Comparison of ENCODE assay signal across 17 cellular contexts in genomic region chr11:120651396-120651795, GRCh38.
DNase-seq lines count a peak whose midpoint lies in the region; ATAC-seq and TF ChIP-seq lines count a peak whose summit lies in the region.
"Had no signal": no experiment of that assay in that cellular context is flagged by ENCODE, and none has a peak within 500 bp of the region (broad histone marks: within the 10 kb centered on the region; RNA-seq: fewer than 3 reads in every experiment).

No MANE protein-coding gene starts in this region.

- H3K27me3 ChIP-seq in heart right ventricle: peaks cover 0 to 44% (median 1%) of the 10 kb centered on the region in 7 donors
- H3K27me3 ChIP-seq in aorta (ENCODE audit: control insufficient read depth in 1 of 2, insufficient read depth in 2 of 2, low read length in 1 of 2): no peaks in the 10 kb centered on the region
- H3K27me3 ChIP-seq: BLaER1 treated with 17β-estradiol and CSF1 and Interleukin-3, amounts not matched to agents 10 nM and 100 nM had no signal

- no peaks in the 10 kb centered on the region for H3K36me3 ChIP-seq in heart right ventricle
- no peaks in the 10 kb centered on the region for H3K36me3 ChIP-seq in aorta (ENCODE audit: control insufficient read depth in 1 of 2, insufficient read depth in 2 of 2, low read length in 1 of 2)
- H3K36me3 ChIP-seq: BLaER1 treated with 17β-estradiol and CSF1 and Interleukin-3, amounts not matched to agents 10 nM and 100 nM had no signal

- intact Hi-C loops in cardiac septum (cut with DNase I) (no loop called here), heart right ventricle (cut with DNase I) (no loop called here), posterior vena cava (cut with DNase I) (no loop called here), aorta (cut with DNase I) (no loop called here)

- no peaks in the 10 kb centered on the region for H3K4me1 ChIP-seq in heart right ventricle
- no peaks in the 10 kb centered on the region for H3K4me1 ChIP-seq in aorta (ENCODE audit: control insufficient read depth in 1 of 2, insufficient read depth in 2 of 2, low read length in 2 of 2)
- H3K4me1 ChIP-seq: A549, Caco-2 had no signal

- no peak for TF ChIP-seq CTCF in heart right ventricle (IDR thresholded peaks at IDR 0.05)

- DNase-seq in cardiac septum (ENCODE audit: low spot score) (peak; percentile 60), heart right ventricle (no peak), caudate nucleus (lab: John Stamatoyannopoulos, UW) (peak in 1 of 61 donors; percentile 52), posterior vena cava (ENCODE audit: low spot score) (peak; percentile 53), aorta (no peak), NCI-H2227 treated with DMSO at 0.1 percent for 48 hours (lab: John Stamatoyannopoulos, UW) (no peak)
- DNase-seq: AML-193; Calu3; CD4-positive, alpha-beta T cell; CD8-positive, alpha-beta T cell; DMS79 treated with DMSO at 0.1 percent for 48 hours; GF-D8 had no signal

- H3K27ac ChIP-seq in heart right ventricle (no peak overlapping the region), caudate nucleus (ENCODE audit: low read depth, low read length) (peak overlapping the region; percentile 48), aorta (ENCODE audit: low read depth in 1 of 2, low read length in 2 of 2) (no peak overlapping the region)
- H3K27ac ChIP-seq: 22Rv1; A549; BLaER1 treated with 17β-estradiol and CSF1 and Interleukin-3, amounts not matched to agents 10 nM and 100 nM; C4-2B had no signal

- WGBS in heart right ventricle, 2 donors: 75 to 77% methylated on average over 3 of the region's 3 CpGs
- 72 to 79% methylated on average over 3 of the region's 3 CpGs for WGBS in aorta, 2 donors

- H3K4me3 ChIP-seq in heart right ventricle (no peak overlapping the region), aorta (ENCODE audit: low read length in 2 of 2) (no peak overlapping the region)
- H3K4me3 ChIP-seq: A549; BLaER1 treated with 17β-estradiol and CSF1 and Interleukin-3, amounts not matched to agents 10 nM and 100 nM had no signal

- ATAC-seq in heart right ventricle: no peak
- ATAC-seq in aorta (ENCODE audit: low FRiP score): no peak
- ATAC-seq: A549; CD8-positive, alpha-beta T cell had no signal

- H3K9me3 ChIP-seq in heart right ventricle (no peaks in the 10 kb centered on the region), aorta (ENCODE audit: control insufficient read depth, low read length) (no peaks in the 10 kb centered on the region)
- H3K9me3 ChIP-seq: A549; BLaER1 treated with 17β-estradiol and CSF1 and Interleukin-3, amounts not matched to agents 10 nM and 100 nM; Caco-2 had no signal

Comparison
In these comparisons a context has a peak if more than half of its experiments do, and no peak if none do; other contexts are left out.
1. DNase-seq: peak in cardiac septum (single experiment) and posterior vena cava (single experiment); none in heart right ventricle (0 of 2), aorta (0 of 2) and NCI-H2227 treated with DMSO at 0.1 percent for 48 hours (single experiment).